ENCODE assay signal across 8 cellular contexts in genomic region chr1:109425902-109426277, GRCh38. TPM values are rescaled to one million over a fixed set of nuclear protein-coding genes. Genes with fewer than 3 reads are reported as not detected.
DNase-seq lines count a peak whose midpoint lies in the region; ATAC-seq and TF ChIP-seq lines count a peak whose summit lies in the region.

No MANE protein-coding gene starts in this region.

- peak overlapping the region; percentile 90 for H3K27ac ChIP-seq in psoas muscle

- ATAC-seq in HG02970 (IDR thresholded peaks at IDR 0.05; ENCODE audit: low FRiP score, unreplicated experiment), result peak; percentile 21
- peak; percentile 49 for ATAC-seq in Right ventricle myocardium superior (ENCODE audit: poor library complexity)
- ATAC-seq in psoas muscle, result peak; percentile 54 to 71 (median 61)

- peaks cover 32% of the 10 kb centered on the region for H3K36me3 ChIP-seq in NT2/D1 (ENCODE audit: insufficient read depth, insufficient read length, low read length)
- peaks cover under 1 to 10% of the 10 kb centered on the region in 2 donors for H3K36me3 ChIP-seq in psoas muscle (ENCODE audit: insufficient read depth in 1 of 2, low read depth in 1 of 2)

- TF ChIP-seq CTCF in psoas muscle (IDR thresholded peaks at IDR 0.05), result no peak

- peak overlapping the region; percentile 93 for H3K9ac ChIP-seq in NT2/D1 (ENCODE audit: insufficient read length, low read depth)

- 0% methylated on average over 23 of the region's 23 CpGs for WGBS in psoas muscle, 3 donors

- DNase-seq in activated CD4-positive, alpha-beta T cell treated with anti-CD3 and anti-CD28 coated beads for 24 hours (ENCODE audit: low read depth in 2 of 2), result peak; percentile 40 to 42
- no peak for DNase-seq in activated CD4-positive, alpha-beta T cell treated with anti-CD3 and anti-CD28 coated beads for 1 hour
- peak; percentile 18 for DNase-seq in NT2/D1 (ENCODE audit: low read depth, low spot score)
- DNase-seq in activated T-helper 9 cell treated with anti-CD3 and anti-CD28 coated beads, Interleukin-2, amount 50 U/mL, for 16 hours (ENCODE audit: low read depth), result peak; percentile 50
- DNase-seq in Right ventricle myocardium superior, result no peak
- peak; percentile 58 to 85 for DNase-seq in psoas muscle
- no peak for DNase-seq in globus pallidus (ENCODE audit: low spot score)

- H3K27me3 ChIP-seq in NT2/D1 (ENCODE audit: insufficient read depth, insufficient read length) (no peaks in the 10 kb centered on the region), psoas muscle (ENCODE audit: insufficient read depth in 3 of 3, low read length in 2 of 3) (no peaks in the 10 kb centered on the region)

- H3K4me3 ChIP-seq in NT2/D1 (ENCODE audit: insufficient read length, low read depth) (peak overlapping the region; percentile 92), psoas muscle (peak overlapping the region; percentile 84)

- H3K9me3 ChIP-seq in NT2/D1 (ENCODE audit: insufficient read depth, low read length), result no peaks in the 10 kb centered on the region
- no peaks in the 10 kb centered on the region for H3K9me3 ChIP-seq in psoas muscle

- intact Hi-C loops in Right ventricle myocardium superior (cut with DNase I) (no loop called here), psoas muscle (cut with DNase I) (loop anchor here (2.0 to 5.0 kb wide), 3 partner anchors 36 to 45 kb away; partner anchors contain the start of gene SYPL2 (in 1 of the 2))

- H3K4me1 ChIP-seq in NT2/D1 (ENCODE audit: insufficient read depth, insufficient read length) (no peaks in the 10 kb centered on the region), psoas muscle (peaks cover 33% of the 10 kb centered on the region)

RNA-seq across cellular contexts. Expression of gene PSMA5, which starts 0.4 kb away (rescaled TPM):
- 56.8 TPM for total RNA-seq in Right ventricle myocardium superior
- total RNA-seq in psoas muscle, result 100 to 1,000 TPM in 1 of 4 donors, 10 to 100 TPM in 3; 58.1 to 123 (median 94.6) TPM
- polyA plus RNA-seq in psoas muscle, result 100 to 1,000 TPM in 2 of 3 donors, 10 to 100 TPM in 1; 90.6 to 213 (median 146) TPM

RNA-seq across cellular contexts. Expression of gene SORT1, which starts 28.2 kb away (rescaled TPM):
- total RNA-seq in Right ventricle myocardium superior (127 TPM), psoas muscle (100 to 1,000 TPM; 123 to 363 (median 207) TPM)
- polyA plus RNA-seq in psoas muscle, result 100 to 1,000 TPM in 1 of 3 donors, 10 to 100 TPM in 2; 15.8 to 131 (median 81.9) TPM

RNA-seq across cellular contexts. Expression of gene SYPL2, which starts 40.5 kb away (rescaled TPM):
- 28.9 TPM for total RNA-seq in Right ventricle myocardium superior
- total RNA-seq in psoas muscle, result 100 to 1,000 TPM; 125 to 203 (median 163) TPM
- polyA plus RNA-seq in psoas muscle, result 10 to 100 TPM; 35.3 to 67.8 (median 66.2) TPM

RNA-seq across cellular contexts. Expression of gene ATXN7L2, which starts 57.8 kb away (rescaled TPM):
- total RNA-seq in Right ventricle myocardium superior (2.4 TPM), psoas muscle (10 to 100 TPM in 1 of 4 donors, 1 to 10 TPM in 3; 4.4 to 14.1 (median 8.4) TPM)
- 1 to 10 TPM; 5.1 to 5.2 (median 5.1) TPM for polyA plus RNA-seq in psoas muscle

Comparison
In these comparisons a context has a peak if more than half of its experiments do, and no peak if none do; other contexts are left out.
1. DNase-seq: peak in activated CD4-positive, alpha-beta T cell treated with anti-CD3 and anti-CD28 coated beads for 24 hours (2 of 2), NT2/D1 (single experiment), activated T-helper 9 cell treated with anti-CD3 and anti-CD28 coated beads, Interleukin-2, amount 50 U/mL, for 16 hours (single experiment) and psoas muscle (2 of 2); none in activated CD4-positive, alpha-beta T cell treated with anti-CD3 and anti-CD28 coated beads for 1 hour (single experiment), Right ventricle myocardium superior (single experiment) and globus pallidus (single experiment).
2. Peak in every context shown above with its lines, with median percentiles within 50 percentile points of each other: ATAC-seq.